ENCODE assay signal across 10 cellular contexts in genomic region chr9:91898451-91899433, GRCh38. TPM values are rescaled to one million over a fixed set of nuclear protein-coding genes. Genes with fewer than 3 reads are reported as not detected.
DNase-seq lines count a peak whose midpoint lies in the region; ATAC-seq, FAIRE-seq and TF ChIP-seq lines count a peak whose summit lies in the region.
"Had no signal": no experiment of that assay in that cellular context is flagged by ENCODE, and none has a peak within 500 bp of the region (broad histone marks: within the 10 kb centered on the region; RNA-seq: fewer than 3 reads in every experiment).

No MANE protein-coding gene starts in this region.

- H3K4me3 ChIP-seq in HEK293 (ENCODE audit: low read depth, low read length) (no peak overlapping the region), endodermal cell (ENCODE audit: low read length) (peak overlapping the region; percentile 73), pancreas (no peak overlapping the region)

- H3K9me3 Mint-ChIP-seq in endodermal cell: no peaks in the 10 kb centered on the region

- H3K27ac ChIP-seq in HEK293 (ENCODE audit: extremely low read depth, low read depth, low read length) (peak overlapping the region; percentile 9; the same call in 1 of the 2 replicates), endodermal cell (ENCODE audit: low read depth, low read length) (peak overlapping the region; percentile 7), pancreas (peak overlapping the region in 2 of 4 donors; percentile 42 to 43)

- H3K9me3 ChIP-seq in HEK293 (ENCODE audit: control insufficient read depth, insufficient read depth, low read depth, low read length) (no peaks in the 10 kb centered on the region), endodermal cell (ENCODE audit: control insufficient read depth, low read length) (no peaks in the 10 kb centered on the region), pancreas (no peaks in the 10 kb centered on the region)

- H3K9ac ChIP-seq in endodermal cell (ENCODE audit: extremely low read depth, low read length, poor library complexity, severe bottlenecking): no peak overlapping the region

- H3K4me3 Mint-ChIP-seq in endodermal cell: peak overlapping the region; percentile 50

- CTCF ChIA-PET in HEK293 (lab: Yijun Ruan, JAX) (interaction anchor here (0.6 kb wide), 1 partner anchor 56 kb away, joined by 3 read pairs; no protein-coding TSS in a partner anchor), GM10248 (lab: Yijun Ruan, JAX) (no interaction called here)

- H3K36me3 ChIP-seq in HEK293 (ENCODE audit: control insufficient read depth in 2 of 2, insufficient read depth in 1 of 2, low read length in 2 of 2): no peaks in the 10 kb centered on the region
- peaks cover 53% of the 10 kb centered on the region for H3K36me3 ChIP-seq in endodermal cell (ENCODE audit: control insufficient read depth, insufficient read depth, low read length)
- no peaks in the 10 kb centered on the region for H3K36me3 ChIP-seq in pancreas

- DNase-seq in NCI-H526 (lab: John Stamatoyannopoulos, UW) (peak; percentile 29 to 67), endodermal cell (peak; percentile 77), pancreas (peak in 3 of 6 donors; percentile 27 to 57 (median 32)), GM10248 (ENCODE audit: extremely low spot score) (no peak)
- DNase-seq in stimulated activated naive CD4-positive, alpha-beta T cell treated with Interleukin-2 at 50 U/mL for 16 hours (lab: John Stamatoyannopoulos, UW): no peak
- DNase-seq: activated T-cell treated with anti-CD3 and anti-CD28 coated beads, Interleukin-2, amount 50 U/mL, for 48 hours; OCI-M1 had no signal

- intact Hi-C loops in pancreas (cut with DNase I): no loop called here

- no peak for FAIRE-seq in pancreas (lab: Jason Lieb, UNC)

- WGBS in endodermal cell (ENCODE audit: insufficient coverage in 1 of 2, insufficient read length in 1 of 2), 2 experiments: 72 to 74% methylated on average over 15 to 18 of the region's 18 CpGs
- WGBS in pancreas, 2 donors: 54 to 63% methylated on average over 18 of the region's 18 CpGs

- ATAC-seq in pancreas (peak; percentile 14 to 62 (median 48)), GM18867 (IDR thresholded peaks at IDR 0.05; ENCODE audit: unreplicated experiment) (no peak), GM21360 (IDR thresholded peaks at IDR 0.05; ENCODE audit: unreplicated experiment) (no peak)

- H3K36me3 Mint-ChIP-seq in endodermal cell (ENCODE audit: low read depth): peaks cover 25% of the 10 kb centered on the region

- H3K27me3 ChIP-seq in endodermal cell (ENCODE audit: control insufficient read depth, insufficient read depth, low read length, poor library complexity, severe bottlenecking): no peaks in the 10 kb centered on the region
- no peaks in the 10 kb centered on the region for H3K27me3 ChIP-seq in pancreas

- peak overlapping the region; percentile 86 for H3K27ac Mint-ChIP-seq in endodermal cell

- H3K4me1 ChIP-seq in HEK293 (ENCODE audit: control insufficient read depth, insufficient read depth, low read length) (peaks cover 30% of the 10 kb centered on the region), endodermal cell (ENCODE audit: control insufficient read depth, insufficient read depth, low read length) (peaks cover 51% of the 10 kb centered on the region), pancreas (peaks cover 41 to 65% (median 54%) of the 10 kb centered on the region in 3 donors)

- H3K4me1 Mint-ChIP-seq in endodermal cell: peaks cover 81% of the 10 kb centered on the region

- TF ChIP-seq CTCF in HEK293 (tag by site-specific recombination; IDR thresholded peaks at IDR 0.05) (no peak), endodermal cell (conservative IDR thresholded peaks at IDR 0.05) (peak; percentile 43), pancreas (IDR thresholded peaks at IDR 0.05) (no peak), GM10248 (IDR thresholded peaks at IDR 0.05; ENCODE audit: control extremely low read depth, extremely low read depth, low read depth, missing control alignments) (no peak)

- POLR2A ChIA-PET in HEK293 (lab: Yijun Ruan, JAX): no interaction called here
- POLR2A ChIA-PET in GM10248 (lab: Yijun Ruan, JAX): no interaction called here

- H3K27me3 Mint-ChIP-seq in endodermal cell (ENCODE audit: insufficient read depth): no peaks in the 10 kb centered on the region

TF ChIP-seq in HEK293, 187 proteins besides CTCF, POLR2A, EP300 and RAD21 (continues in another document):
- TF ChIP-seq HOXA7 (CRISPR knock-in tag; IDR thresholded peaks at IDR 0.05; ENCODE audit: borderline replicate concordance) (no peak), MEIS1 (CRISPR knock-in tag; IDR thresholded peaks at IDR 0.05; ENCODE audit: borderline replicate concordance) (no peak), ZNF18 (tag by site-specific recombination; IDR thresholded peaks at IDR 0.05) (no peak), KLF1 (tag by site-specific recombination; IDR thresholded peaks at IDR 0.05) (no peak), ZNF416 (tag by site-specific recombination; IDR thresholded peaks at IDR 0.05) (no peak), ZNF48 (tag by site-specific recombination; IDR thresholded peaks at IDR 0.05) (no peak), ZNF530 (tag by site-specific recombination; IDR thresholded peaks at IDR 0.05; ENCODE audit: low read depth) (no peak), ZNF600 (tag by site-specific recombination; IDR thresholded peaks at IDR 0.05) (peak; percentile 75), YY1 (tag by site-specific recombination; IDR thresholded peaks at IDR 0.05) (no peak), ZBTB7A (tag by site-specific recombination; IDR thresholded peaks at IDR 0.05; ENCODE audit: low read depth) (no peak), ZNF169 (tag by site-specific recombination; IDR thresholded peaks at IDR 0.05) (no peak), ZNF792 (tag by site-specific recombination; IDR thresholded peaks at IDR 0.05) (no peak), MZF1 (tag by site-specific recombination; IDR thresholded peaks at IDR 0.05; ENCODE audit: borderline replicate concordance) (no peak), ZNF571 (tag by site-specific recombination; IDR thresholded peaks at IDR 0.05) (no peak), ZNF10 (tag by site-specific recombination; IDR thresholded peaks at IDR 0.05) (0 out of 2 replicates have a peak, but pooled peaks have one; percentile 24), ZFP37 (tag by site-specific recombination; IDR thresholded peaks at IDR 0.05) (no peak), ZBTB21 (tag by site-specific recombination; IDR thresholded peaks at IDR 0.05) (no peak), ZFP69B (tag by site-specific recombination; IDR thresholded peaks at IDR 0.05) (no peak), ZNF354C (tag by site-specific recombination; IDR thresholded peaks at IDR 0.05; ENCODE audit: borderline replicate concordance, low read depth) (no peak), ZNF707 (tag by site-specific recombination; IDR thresholded peaks at IDR 0.05) (no peak), GLI2 (tag by site-specific recombination; IDR thresholded peaks at IDR 0.05; ENCODE audit: borderline replicate concordance, low read depth) (no peak), ZNF114 (tag by site-specific recombination; IDR thresholded peaks at IDR 0.05) (no peak), ZNF394 (tag by site-specific recombination; IDR thresholded peaks at IDR 0.05; ENCODE audit: borderline replicate concordance) (no peak), ZNF404 (tag by site-specific recombination; IDR thresholded peaks at IDR 0.05) (no peak), WT1 (tag by site-specific recombination; IDR thresholded peaks at IDR 0.05) (no peak; the same call in 1 of the 2 replicates), ZNF148 (tag by site-specific recombination; IDR thresholded peaks at IDR 0.05; ENCODE audit: borderline replicate concordance) (no peak), ZNF324 (tag by site-specific recombination; IDR thresholded peaks at IDR 0.05) (no peak), KLF8 (tag by site-specific recombination; IDR thresholded peaks at IDR 0.05) (no peak)

RNA-seq across cellular contexts. Expression of gene ROR2, which starts 51.3 kb away (rescaled TPM):
- total RNA-seq in endodermal cell: 100 to 1,000 TPM; 104 to 160 TPM
- 39.8 TPM for polyA plus RNA-seq in endodermal cell (2013, experiment 1 of 2)
- 40.9 TPM for polyA plus RNA-seq in endodermal cell (2013, experiment 2 of 2)
- total RNA-seq in pancreas: 1 to 10 TPM in 4 of 6 donors, under 1 TPM in 2; 0.67 to 6.3 (median 1.3) TPM
- polyA plus RNA-seq in pancreas: 1 to 10 TPM in 1 of 2 donors, under 1 TPM in 1; 0.91 to 1.2 TPM

Comparison
In these comparisons a context has a peak if more than half of its experiments do, and no peak if none do; other contexts are left out.
1. DNase-seq: peak in NCI-H526 (2 of 2) and endodermal cell (single experiment); none in stimulated activated naive CD4-positive, alpha-beta T cell treated with Interleukin-2 at 50 U/mL for 16 hours (single experiment) and GM10248 (single experiment).
2. ATAC-seq: peak in pancreas (4 of 4); none in GM18867 (single experiment) and GM21360 (single experiment).
3. RNA of gene ROR2, which starts 51.3 kb away (total RNA-seq): 104 to 160 TPM in endodermal cell; 0.67 to 6.3 TPM in pancreas; every median in the first group is over 10 times any median in the second.